ENCODE assay signal across 9 cellular contexts in genomic region chr4:2745981-2746806, GRCh38. TPM values are rescaled to one million over a fixed set of nuclear protein-coding genes. Genes with fewer than 3 reads are reported as not detected.
DNase-seq lines count a peak whose midpoint lies in the region; ATAC-seq, FAIRE-seq and TF ChIP-seq lines count a peak whose summit lies in the region.
"Had no signal": no experiment of that assay in that cellular context is flagged by ENCODE, and none has a peak within 500 bp of the region (broad histone marks: within the 10 kb centered on the region; RNA-seq: fewer than 3 reads in every experiment).

No MANE protein-coding gene starts in this region.

- POLR2A ChIA-PET in PC-3 (lab: Charles Lee; ENCODE audit: unreplicated experiment), result no interaction called here

- peaks cover 24% of the 10 kb centered on the region for H3K4me1 ChIP-seq in PC-3 (ENCODE audit: insufficient read depth, low read length)

- intact Hi-C loops in PC-3 (cut with micrococcal nuclease), result no loop called here

- TF ChIP-seq CTCF in PC-3 (conservative IDR thresholded peaks at IDR 0.05; ENCODE audit: low read depth, low read length), result no peak

- ATAC-seq in HG02610 (IDR thresholded peaks at IDR 0.05; ENCODE audit: unreplicated experiment), result peak; percentile 94
- ATAC-seq in PC-3, result peak; percentile 96

- CTCF ChIA-PET in PC-3 (lab: Charles Lee), result no interaction called here

- H3K36me3 ChIP-seq in PC-3 (ENCODE audit: low read depth, low read length), result peaks cover 11% of the 10 kb centered on the region; the same call in 1 of the 2 replicates

- peak overlapping the region; percentile 57 for H3K4me2 ChIP-seq in PC-3 (ENCODE audit: low read length)

- H3K4me3 ChIP-seq in PC-3 (ENCODE audit: low read length), result no peak overlapping the region

- no peaks in the 10 kb centered on the region for H3K9me2 ChIP-seq in PC-3 (replicated peaks; ENCODE audit: low read length)

- H3K9ac ChIP-seq in PC-3 (ENCODE audit: low read length), result peak overlapping the region; percentile 59

- H3F3A ChIP-seq in PC-3 (ENCODE audit: low read length, unreplicated experiment), result no peaks in the 10 kb centered on the region

- H3K9me3 ChIP-seq in PC-3 (ENCODE audit: low read length), result no peaks in the 10 kb centered on the region

- no TSS peak for BruUV-seq in PC-3 (replicated peaks; lab: Mats Ljungman, UMichigan)

- H3K27me3 ChIP-seq in PC-3 (ENCODE audit: low read length), result no peaks in the 10 kb centered on the region

- peak overlapping the region; percentile 91 for H3K27ac ChIP-seq in PC-3 (ENCODE audit: low read length)

- no peaks in the 10 kb centered on the region for H4K20me1 ChIP-seq in PC-3 (ENCODE audit: low read length)

- H3K79me2 ChIP-seq in PC-3 (ENCODE audit: low read length), result peaks cover 23% of the 10 kb centered on the region

- DNase-seq in GM12891 (ENCODE audit: insufficient read length, low spot score) (peak; percentile 87), PC-3 (peak; percentile 84), hepatic stellate cell (ENCODE audit: low spot score) (peak; percentile 86), NCI-H2107 (lab: John Stamatoyannopoulos, UW) (no peak), NCI-H1092 treated with DMSO at 0.1 percent for 48 hours (lab: John Stamatoyannopoulos, UW) (no peak)
- DNase-seq in activated T-helper 9 cell treated with anti-CD3 and anti-CD28 coated beads, Interleukin-2, amount 50 U/mL, for 16 hours (ENCODE audit: low read depth), result peak; percentile 92
- peak; percentile 90 to 91 for DNase-seq in stimulated activated CD8-positive, alpha-beta memory T cell treated with anti-CD3 and anti-CD28 coated beads, Interleukin-2, amount 100 ng/mL, for 48 hours (ENCODE audit: low read depth in 2 of 2)

- peak; percentile 32; the same call in 1 of the 2 replicates for TF ChIP-seq POLR2A in GM12891 (IDR thresholded peaks at IDR 0.05; ENCODE audit: low read depth, low read length)

- H2AFZ ChIP-seq in PC-3 (ENCODE audit: low read length), result no peak overlapping the region

- FAIRE-seq in GM12891 (lab: Jason Lieb, UNC), result peak; percentile 99
- FAIRE-seq: colon had no signal

TF ChIP-seq in GM12891, 5 proteins besides CTCF, POLR2A, EP300 and RAD21:
- peak; percentile 71 for TF ChIP-seq SPI1 (IDR thresholded peaks at IDR 0.05; ENCODE audit: low read depth, low read length)
- no peak for TF ChIP-seq TAF1 (IDR thresholded peaks at IDR 0.05; ENCODE audit: low read depth, low read length)
- no peak for TF ChIP-seq POLR2AphosphoS5 (IDR thresholded peaks at IDR 0.05; ENCODE audit: low read depth, low read length)
- TF ChIP-seq PAX5 (IDR thresholded peaks at IDR 0.05; ENCODE audit: insufficient read depth, low read length, severe bottlenecking), result no peak
- peak; percentile 69; the same call in 1 of the 2 replicates for TF ChIP-seq POU2F2 (IDR thresholded peaks at IDR 0.05; ENCODE audit: low read depth, low read length)

RNA-seq across cellular contexts. Expression of gene TNIP2, which starts 9.9 kb away (rescaled TPM):
- polyA plus RNA-seq in GM12891 (2012; ENCODE audit: low read depth, missing spikeins), result 40.6 TPM
- total RNA-seq in PC-3 (2014; rRNA removed), result 56.5 and 77.8 TPM in 2 replicates

RNA-seq across cellular contexts. Expression of gene SH3BP2, which starts 46.7 kb away (rescaled TPM):
- polyA plus RNA-seq in GM12891 (2012; ENCODE audit: low read depth, missing spikeins), result 26.2 TPM
- total RNA-seq in PC-3 (2014; rRNA removed), result 16.9 and 17.4 TPM in 2 replicates

Comparison
In these comparisons a context has a peak if more than half of its experiments do, and no peak if none do; other contexts are left out.
1. DNase-seq: peak in GM12891 (single experiment), PC-3 (single experiment), activated T-helper 9 cell treated with anti-CD3 and anti-CD28 coated beads, Interleukin-2, amount 50 U/mL, for 16 hours (single experiment), hepatic stellate cell (single experiment) and stimulated activated CD8-positive, alpha-beta memory T cell treated with anti-CD3 and anti-CD28 coated beads, Interleukin-2, amount 100 ng/mL, for 48 hours (2 of 2); none in NCI-H2107 (single experiment) and NCI-H1092 treated with DMSO at 0.1 percent for 48 hours (single experiment).